In genomic region chr1:10107985-10108663, GRCh38 we compare ENCODE assay signal across 8 cellular contexts.
DNase-seq lines count a peak whose midpoint lies in the region; ATAC-seq and TF ChIP-seq lines count a peak whose summit lies in the region.
"Had no signal": no experiment of that assay in that cellular context is flagged by ENCODE, and none has a peak within 500 bp of the region (broad histone marks: within the 10 kb centered on the region; RNA-seq: fewer than 3 reads in every experiment).

No MANE protein-coding gene starts in this region.

- intact Hi-C loops in uterus (cut with DNase I; ENCODE audit: low total_unique reads), result no loop called here
- intact Hi-C loops in left colon (cut with DNase I, micrococcal nuclease), result no loop called here

- H3K4me1 Mint-ChIP-seq in activated CD8-positive, alpha-beta memory T cell treated with anti-CD3 and anti-CD28 coated beads, Interleukin-2, amount 10 ng/mL, durations not matched to agents 7 days and 5 days, result peaks cover 7% of the 10 kb centered on the region

- WGBS in mesodermal cell (ENCODE audit: insufficient coverage in 2 of 2), 2 experiments, result 71% methylated on average over 4 of the region's 10 CpGs; no CpG with 5 or more reads in 1 of the 2 experiments

- CTCF ChIA-PET in activated CD8-positive, alpha-beta memory T cell treated with anti-CD3 and anti-CD28 coated beads, Interleukin-2, amount 10 ng/mL, durations not matched to agents 7 days and 5 days (lab: Charles Lee), result interaction anchor here (1.0 kb wide), 1 partner anchor 182 kb away, joined by 3 read pairs; no protein-coding TSS in a partner anchor

- H3K36me3 Mint-ChIP-seq in activated CD8-positive, alpha-beta memory T cell treated with anti-CD3 and anti-CD28 coated beads, Interleukin-2, amount 10 ng/mL, durations not matched to agents 7 days and 5 days, result peaks cover 28% of the 10 kb centered on the region

- H3K27me3 Mint-ChIP-seq in activated CD8-positive, alpha-beta memory T cell treated with anti-CD3 and anti-CD28 coated beads, Interleukin-2, amount 10 ng/mL, durations not matched to agents 7 days and 5 days, result no peaks in the 10 kb centered on the region
- H3K27me3 Mint-ChIP-seq: activated naive CD8-positive, alpha-beta T cell had no signal

- H3K27me3 ChIP-seq in HUES6 (ENCODE audit: control insufficient read depth, insufficient read depth, low read length) (no peaks in the 10 kb centered on the region), uterus (no peaks in the 10 kb centered on the region)

- DNase-seq in uterus, result no peak
- no peak for DNase-seq in activated CD8-positive, alpha-beta memory T cell treated with anti-CD3 and anti-CD28 coated beads, Interleukin-2, amount 10 ng/mL, durations not matched to agents 7 days and 5 days
- no peak for DNase-seq in left colon
- DNase-seq in activated CD4-positive, CD25-positive, alpha-beta regulatory T cell (lab: John Stamatoyannopoulos, UW), result no peak

- no peak for TF ChIP-seq POLR2A in uterus (IDR thresholded peaks at IDR 0.05)

- peaks cover 59% of the 10 kb centered on the region for H3K36me3 ChIP-seq in HUES6 (ENCODE audit: control insufficient read depth, insufficient read depth, low read length)
- peaks cover 45% of the 10 kb centered on the region for H3K36me3 ChIP-seq in mesodermal cell (ENCODE audit: control insufficient read depth, insufficient read depth, low read length)
- H3K36me3 ChIP-seq in uterus, result no peaks in the 10 kb centered on the region

- H3K4me3 ChIP-seq in HUES6 (ENCODE audit: low read depth, low read length), result no peak overlapping the region
- no peak overlapping the region for H3K4me3 ChIP-seq in mesodermal cell (ENCODE audit: extremely low read depth, insufficient read depth, low read length, poor library complexity, severe bottlenecking)
- no peak overlapping the region for H3K4me3 ChIP-seq in uterus

- TF ChIP-seq CTCF in uterus (IDR thresholded peaks at IDR 0.05), result no peak

- H3K9me3 ChIP-seq in HUES6 (ENCODE audit: control insufficient read depth, insufficient read depth, low read depth, low read length), result no peaks in the 10 kb centered on the region
- no peaks in the 10 kb centered on the region for H3K9me3 ChIP-seq in mesodermal cell (ENCODE audit: control insufficient read depth, low read length)
- no peaks in the 10 kb centered on the region for H3K9me3 ChIP-seq in uterus

- no peak overlapping the region for H3K4me3 Mint-ChIP-seq in activated CD8-positive, alpha-beta memory T cell treated with anti-CD3 and anti-CD28 coated beads, Interleukin-2, amount 10 ng/mL, durations not matched to agents 7 days and 5 days
- H3K4me3 Mint-ChIP-seq: activated naive CD8-positive, alpha-beta T cell had no signal

- H3K27ac ChIP-seq in HUES6 (ENCODE audit: low read depth, low read length), result peak overlapping the region; percentile 13
- H3K27ac ChIP-seq in cingulate gyrus (ENCODE audit: low read depth, low read length), result peak overlapping the region; percentile 84
- H3K27ac ChIP-seq in mesodermal cell (ENCODE audit: low read depth, low read length, severe bottlenecking), result peak overlapping the region; percentile 85
- H3K27ac ChIP-seq in uterus, result peak overlapping the region; percentile 32 to 81

- ATAC-seq in activated CD8-positive, alpha-beta memory T cell treated with anti-CD3 and anti-CD28 coated beads, Interleukin-2, amount 10 ng/mL, durations not matched to agents 7 days and 5 days, result no peak
- no peak for ATAC-seq in left colon

- peak overlapping the region; percentile 22 for H3K9ac ChIP-seq in HUES6 (ENCODE audit: low read length)

- H3K27ac Mint-ChIP-seq in activated CD8-positive, alpha-beta memory T cell treated with anti-CD3 and anti-CD28 coated beads, Interleukin-2, amount 10 ng/mL, durations not matched to agents 7 days and 5 days, result no peak overlapping the region
- H3K27ac Mint-ChIP-seq: activated naive CD8-positive, alpha-beta T cell had no signal

- no peaks in the 10 kb centered on the region for H3K4me1 ChIP-seq in HUES6 (ENCODE audit: control insufficient read depth, insufficient read depth, low read length)
- H3K4me1 ChIP-seq in mesodermal cell (ENCODE audit: control insufficient read depth, insufficient read depth, low read length, poor library complexity, severe bottlenecking), result peaks cover 23% of the 10 kb centered on the region
- no peaks in the 10 kb centered on the region for H3K4me1 ChIP-seq in uterus

- no peaks in the 10 kb centered on the region for H3K9me3 Mint-ChIP-seq in activated CD8-positive, alpha-beta memory T cell treated with anti-CD3 and anti-CD28 coated beads, Interleukin-2, amount 10 ng/mL, durations not matched to agents 7 days and 5 days (ENCODE audit: low read depth)

Comparison
In these comparisons a context has a peak if more than half of its experiments do, and no peak if none do; other contexts are left out.
1. H3K27ac ChIP-seq: peak in every context shown above with its lines; median percentile 85 in mesodermal cell; 84 in cingulate gyrus; 56 in uterus; 13 in HUES6.